In genomic region chr6:107489636-107490567, GRCh38 we compare ENCODE assay signal across 8 cellular contexts. TPM values are rescaled to one million over a fixed set of nuclear protein-coding genes. Genes with fewer than 3 reads are reported as not detected.
DNase-seq lines count a peak whose midpoint lies in the region; ATAC-seq, FAIRE-seq and TF ChIP-seq lines count a peak whose summit lies in the region.

A gene with protein sequence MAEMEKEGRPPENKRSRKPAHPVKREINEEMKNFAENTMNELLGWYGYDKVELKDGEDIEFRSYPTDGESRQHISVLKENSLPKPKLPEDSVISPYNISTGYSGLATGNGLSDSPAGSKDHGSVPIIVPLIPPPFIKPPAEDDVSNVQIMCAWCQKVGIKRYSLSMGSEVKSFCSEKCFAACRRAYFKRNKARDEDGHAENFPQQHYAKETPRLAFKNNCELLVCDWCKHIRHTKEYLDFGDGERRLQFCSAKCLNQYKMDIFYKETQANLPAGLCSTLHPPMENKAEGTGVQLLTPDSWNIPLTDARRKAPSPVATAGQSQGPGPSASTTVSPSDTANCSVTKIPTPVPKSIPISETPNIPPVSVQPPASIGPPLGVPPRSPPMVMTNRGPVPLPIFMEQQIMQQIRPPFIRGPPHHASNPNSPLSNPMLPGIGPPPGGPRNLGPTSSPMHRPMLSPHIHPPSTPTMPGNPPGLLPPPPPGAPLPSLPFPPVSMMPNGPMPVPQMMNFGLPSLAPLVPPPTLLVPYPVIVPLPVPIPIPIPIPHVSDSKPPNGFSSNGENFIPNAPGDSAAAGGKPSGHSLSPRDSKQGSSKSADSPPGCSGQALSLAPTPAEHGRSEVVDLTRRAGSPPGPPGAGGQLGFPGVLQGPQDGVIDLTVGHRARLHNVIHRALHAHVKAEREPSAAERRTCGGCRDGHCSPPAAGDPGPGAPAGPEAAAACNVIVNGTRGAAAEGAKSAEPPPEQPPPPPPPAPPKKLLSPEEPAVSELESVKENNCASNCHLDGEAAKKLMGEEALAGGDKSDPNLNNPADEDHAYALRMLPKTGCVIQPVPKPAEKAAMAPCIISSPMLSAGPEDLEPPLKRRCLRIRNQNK (plus strand): TSS chr6:107490117. CDS start chr6:107490617, 500 bp downstream.

- no peaks in the 10 kb centered on the region for H3K9me2 ChIP-seq in MM.1S (replicated peaks; ENCODE audit: insufficient read depth, low read length)

- H3K9ac ChIP-seq in MM.1S (ENCODE audit: low read length) (no peak within 1 kb of the TSS), keratinocyte (ENCODE audit: control insufficient read depth, extremely low read depth, insufficient read depth, low read length) (no peak within 1 kb of the TSS)

- H3K4me1 Mint-ChIP-seq in central memory CD8-positive, alpha-beta T cell = peaks cover 15% of the 10 kb centered on the region

- FAIRE-seq in keratinocyte (lab: Jason Lieb, UNC) (no peak), small intestine (lab: Jason Lieb, UNC) (no peak)

- H3K9me1 ChIP-seq in keratinocyte (ENCODE audit: control insufficient read depth, extremely low read depth, insufficient read depth, low read length) = no peaks in the 10 kb centered on the region

- H3K9me3 Mint-ChIP-seq in central memory CD8-positive, alpha-beta T cell = no peaks in the 10 kb centered on the region

- H3K79me2 ChIP-seq in MM.1S (ENCODE audit: low read length) (no peaks in the 10 kb centered on the region), keratinocyte (ENCODE audit: control insufficient read depth, insufficient read depth, low read length) (no peaks in the 10 kb centered on the region)

- DNase-seq in AG08395 (ENCODE audit: low spot score) = peak; percentile 14
- DNase-seq in MM.1S = peak; percentile 19
- DNase-seq in T1000 (lab: John Stamatoyannopoulos, UW) = peak; percentile 28
- no peak for DNase-seq in central memory CD8-positive, alpha-beta T cell (ENCODE audit: low spot score in 2 of 2)
- no peak for DNase-seq in keratinocyte (ENCODE audit: low read depth, low spot score)
- no peak for DNase-seq in small intestine

- peak within 1 kb of the TSS; percentile 90 for H3K4me3 Mint-ChIP-seq in central memory CD8-positive, alpha-beta T cell

- H3K9me3 ChIP-seq in MM.1S (replicated peaks; ENCODE audit: insufficient read depth, low read length) = no peaks in the 10 kb centered on the region
- no peaks in the 10 kb centered on the region for H3K9me3 ChIP-seq in keratinocyte (ENCODE audit: control insufficient read depth, low read depth, low read length)
- no peaks in the 10 kb centered on the region for H3K9me3 ChIP-seq in small intestine (ENCODE audit: control insufficient read depth, low read depth)

- H3K4me3 ChIP-seq in MM.1S (ENCODE audit: low read length) (peak within 1 kb of the TSS; percentile 69), keratinocyte (ENCODE audit: control insufficient read depth in 2 of 3, extremely low read depth in 1 of 3, insufficient read depth in 2 of 3, low read depth in 1 of 3, low read length in 3 of 3) (peak within 1 kb of the TSS; percentile 13 to 72 (median 69)), small intestine (ENCODE audit: low read depth in 1 of 2, low read length in 2 of 2) (peak within 1 kb of the TSS; percentile 64 to 80)

- peaks cover 41% of the 10 kb centered on the region for H3K27me3 ChIP-seq in MM.1S (replicated peaks; ENCODE audit: insufficient read depth, low read length)
- peaks cover 76% of the 10 kb centered on the region for H3K27me3 ChIP-seq in keratinocyte (ENCODE audit: control insufficient read depth, extremely low read depth, insufficient read depth, low read length)
- peaks cover 6 to 13% of the 10 kb centered on the region in 2 donors for H3K27me3 ChIP-seq in small intestine (ENCODE audit: control insufficient read depth in 2 of 2, insufficient read depth in 2 of 2, low read length in 2 of 2)

- H3F3A ChIP-seq in MM.1S (ENCODE audit: insufficient read depth, low read length) = no peaks in the 10 kb centered on the region

- dilution Hi-C loops in keratinocyte (cut with MboI; ENCODE audit: extremely low pct_ligation_motif_present, low sequenced_read_pairs) = no loop called here

- H3K27ac ChIP-seq in MM.1S (ENCODE audit: low read length) (no peak within 1 kb of the TSS), keratinocyte (ENCODE audit: control insufficient read depth, insufficient read depth, low read length) (no peak within 1 kb of the TSS), small intestine (ENCODE audit: low read depth in 1 of 2, low read length in 1 of 2) (peak within 1 kb of the TSS in 1 of 2 donors; percentile 76)

- TF ChIP-seq CTCF in MM.1S (IDR thresholded peaks at IDR 0.05; ENCODE audit: low read length) = no peak
- TF ChIP-seq CTCF in keratinocyte (optimal IDR thresholded peaks at IDR 0.05 in 1 of 3, IDR thresholded peaks at IDR 0.05 in 1 of 3, conservative IDR thresholded peaks at IDR 0.05 in 1 of 3; ENCODE audit: extremely low read depth in 1 of 3, insufficient read depth in 2 of 3, low read length in 3 of 3) = no peak

- peaks cover 4% of the 10 kb centered on the region for H3K36me3 Mint-ChIP-seq in central memory CD8-positive, alpha-beta T cell (ENCODE audit: insufficient read depth)

- WGBS in small intestine, 3 donors = 0 to 1% (median 0%) methylated on average over 70 to 130 of the region's 131 CpGs

- peak within 1 kb of the TSS; percentile 98 for H3K4me2 ChIP-seq in MM.1S (ENCODE audit: low read depth, low read length)
- H3K4me2 ChIP-seq in keratinocyte (ENCODE audit: control insufficient read depth, extremely low read depth, insufficient read depth, low read depth, low read length) = peak within 1 kb of the TSS; percentile 90

- ATAC-seq in GM18868 (IDR thresholded peaks at IDR 0.05; ENCODE audit: unreplicated experiment) (peak; percentile 47), HG03378 (IDR thresholded peaks at IDR 0.05; ENCODE audit: unreplicated experiment) (no peak)
- peak; percentile 50 for ATAC-seq in central memory CD8-positive, alpha-beta T cell (replicated peaks; ENCODE audit: extremely low read depth, poor library complexity, severe bottlenecking)

- H3K4me1 ChIP-seq in MM.1S (ENCODE audit: low read length) (no peaks in the 10 kb centered on the region), keratinocyte (ENCODE audit: control insufficient read depth, extremely low read depth, insufficient read depth, low read length) (peaks cover 7% of the 10 kb centered on the region), small intestine (ENCODE audit: control insufficient read depth in 2 of 2, insufficient read depth in 1 of 2, low read depth in 1 of 2, low read length in 1 of 2) (peaks cover 0 to 2% of the 10 kb centered on the region in 2 donors)

- H3K36me3 ChIP-seq in MM.1S (replicated peaks; ENCODE audit: insufficient read depth, low read length) (no peaks in the 10 kb centered on the region), keratinocyte (ENCODE audit: control insufficient read depth in 2 of 2, extremely low read depth in 1 of 2, insufficient read depth in 2 of 2, low read length in 2 of 2) (no peaks in the 10 kb centered on the region), small intestine (ENCODE audit: control insufficient read depth in 2 of 2, insufficient read depth in 2 of 2, low read length in 2 of 2) (no peaks in the 10 kb centered on the region)

- peak within 1 kb of the TSS; percentile 77 for H3K27ac Mint-ChIP-seq in central memory CD8-positive, alpha-beta T cell (ENCODE audit: low read depth)

- peaks cover 44% of the 10 kb centered on the region for H3K27me3 Mint-ChIP-seq in central memory CD8-positive, alpha-beta T cell

- peak within 1 kb of the TSS; percentile 87 for H2AFZ ChIP-seq in MM.1S (ENCODE audit: low read length)
- H2AFZ ChIP-seq in keratinocyte (ENCODE audit: control insufficient read depth, low read length) = peak within 1 kb of the TSS; percentile 76

- H4K20me1 ChIP-seq in MM.1S (ENCODE audit: insufficient read depth, low read length) = no peaks in the 10 kb centered on the region
- no peaks in the 10 kb centered on the region for H4K20me1 ChIP-seq in keratinocyte (ENCODE audit: control insufficient read depth, extremely low read depth, insufficient read depth, low read length)

RNA-seq across cellular contexts. Expression of the gene that starts here (rescaled TPM):
- polyA plus RNA-seq in keratinocyte (not detected in 3 replicates), small intestine (1 to 10 TPM in 2 of 3 donors, not detected in 1; 1.1 to 1.6 TPM)
- polyA plus RNA-seq in keratinocyte (2011; ENCODE audit: low read depth) = not detected
- not detected in 2 replicates for polyA plus RNA-seq in keratinocyte (2011; cell fraction: cytosol; rRNA removed)
- polyA plus RNA-seq in keratinocyte (2011; cell fraction: nucleus; rRNA removed) = not detected in 2 replicates
- not detected in 2 replicates for polyA plus RNA-seq in keratinocyte (2012; ENCODE audit: low replicate concordance)
- not detected in 3 replicates for polyA minus RNA-seq in keratinocyte
- polyA minus RNA-seq in keratinocyte (2011; cell fraction: cytosol; rRNA and poly(A)+ RNA removed) = not detected
- polyA minus RNA-seq in keratinocyte (2011; cell fraction: nucleus; rRNA and poly(A)+ RNA removed) = not detected in 2 replicates

Comparison
In these comparisons a context has a peak if more than half of its experiments do, and no peak if none do; other contexts are left out.
1. DNase-seq: peak in AG08395 (single experiment), MM.1S (single experiment) and T1000 (single experiment); none in central memory CD8-positive, alpha-beta T cell (0 of 2), keratinocyte (single experiment) and small intestine (single experiment).
2. Peak in every context shown above with its lines, with median percentiles within 50 percentile points of each other: H3K4me3 ChIP-seq.